ENCODE assay signal across 8 cellular contexts in the genomic region with DNA sequence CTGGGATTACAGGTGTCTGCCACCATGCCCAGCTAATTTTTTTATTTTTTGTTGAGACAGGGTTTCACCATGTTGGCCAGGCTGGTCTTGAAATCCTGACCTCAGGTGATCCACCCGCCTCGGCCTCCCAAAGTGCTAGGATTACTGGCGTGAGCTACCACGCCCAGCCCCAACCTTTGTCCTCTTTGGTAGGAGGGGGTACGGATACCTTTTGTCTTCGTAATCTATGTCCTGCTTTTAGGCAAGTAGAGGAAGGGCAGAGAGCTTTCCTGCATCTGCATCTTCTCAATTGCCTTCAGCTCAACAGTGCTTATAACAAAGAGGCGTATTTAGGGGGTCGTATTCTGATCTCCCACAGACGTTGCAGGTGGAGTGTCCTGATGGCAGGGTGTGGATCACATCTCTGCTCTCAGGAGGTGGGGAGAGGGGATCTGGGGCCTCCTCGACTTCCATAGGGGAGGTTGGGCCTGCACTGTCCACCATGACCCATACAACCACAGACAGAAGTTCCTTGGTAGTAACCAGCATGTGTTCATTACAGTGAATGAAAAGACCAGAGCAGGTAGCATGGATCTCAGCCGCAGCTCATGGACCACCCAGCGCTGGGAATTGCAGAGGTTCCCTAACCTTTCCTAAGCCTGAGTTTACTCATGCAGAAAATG. TPM values are rescaled to one million over a fixed set of nuclear protein-coding genes. Genes with fewer than 3 reads are reported as not detected.
DNase-seq lines count a peak whose midpoint lies in the region; ATAC-seq and TF ChIP-seq lines count a peak whose summit lies in the region.
"Had no signal": no experiment of that assay in that cellular context is flagged by ENCODE, and none has a peak within 500 bp of the region (broad histone marks: within the 10 kb centered on the region; RNA-seq: fewer than 3 reads in every experiment).

No MANE protein-coding gene starts in this region.

- no peaks in the 10 kb centered on the region for H3K36me3 ChIP-seq in CD8-positive, alpha-beta T cell (ENCODE audit: insufficient read depth, low read length)
- no peaks in the 10 kb centered on the region for H3K36me3 ChIP-seq in NT2/D1 (ENCODE audit: insufficient read depth, insufficient read length, low read length)
- no peaks in the 10 kb centered on the region for H3K36me3 ChIP-seq in endodermal cell (ENCODE audit: control insufficient read depth, insufficient read depth, low read length)
- H3K36me3 ChIP-seq in parathyroid adenoma (ENCODE audit: control insufficient read depth, insufficient read depth, low read length), result no peaks in the 10 kb centered on the region

- CTCF ChIA-PET in CD8-positive, alpha-beta T cell (lab: Charles Lee), result interaction anchor here (0.5 to 1.2 kb wide), 3 partner anchors 29 to 163 kb away, joined by 3 read pairs; no protein-coding TSS in a partner anchor

- no peaks in the 10 kb centered on the region for H3K9me3 Mint-ChIP-seq in CD8-positive, alpha-beta T cell
- H3K9me3 Mint-ChIP-seq in endodermal cell, result no peaks in the 10 kb centered on the region
- H3K9me3 Mint-ChIP-seq: naive B cell had no signal

- H3K4me1 ChIP-seq in CD8-positive, alpha-beta T cell (ENCODE audit: insufficient read depth, low read length), result peaks cover 18% of the 10 kb centered on the region
- H3K4me1 ChIP-seq in NT2/D1 (ENCODE audit: insufficient read depth, insufficient read length) (peaks cover 16% of the 10 kb centered on the region), endodermal cell (ENCODE audit: control insufficient read depth, insufficient read depth, low read length) (peaks cover 18% of the 10 kb centered on the region), parathyroid adenoma (peaks cover 4% of the 10 kb centered on the region)

- peak overlapping the region; percentile 58 for H3K27ac Mint-ChIP-seq in CD8-positive, alpha-beta T cell
- peak overlapping the region; percentile 79 for H3K27ac Mint-ChIP-seq in endodermal cell

- peaks cover 24% of the 10 kb centered on the region for H3K4me1 Mint-ChIP-seq in CD8-positive, alpha-beta T cell (ENCODE audit: low read depth)
- peaks cover 48% of the 10 kb centered on the region for H3K4me1 Mint-ChIP-seq in endodermal cell

- no peak overlapping the region for H3K4me3 ChIP-seq in CD8-positive, alpha-beta T cell (ENCODE audit: low read depth, low read length)
- no peak overlapping the region for H3K4me3 ChIP-seq in NT2/D1 (ENCODE audit: insufficient read length, low read depth)
- peak overlapping the region; percentile 61 for H3K4me3 ChIP-seq in endodermal cell (ENCODE audit: low read length)
- H3K4me3 ChIP-seq in parathyroid adenoma (ENCODE audit: low read depth, low read length), result no peak overlapping the region

- no peaks in the 10 kb centered on the region for H3K9me3 ChIP-seq in CD8-positive, alpha-beta T cell (ENCODE audit: low read length)
- H3K9me3 ChIP-seq in NT2/D1 (ENCODE audit: insufficient read depth, low read length), result no peaks in the 10 kb centered on the region
- no peaks in the 10 kb centered on the region for H3K9me3 ChIP-seq in endodermal cell (ENCODE audit: control insufficient read depth, low read length)
- no peaks in the 10 kb centered on the region for H3K9me3 ChIP-seq in parathyroid adenoma (ENCODE audit: control insufficient read depth, low read length)

- no peaks in the 10 kb centered on the region for H3K79me2 ChIP-seq in parathyroid adenoma

- no peaks in the 10 kb centered on the region for H3K36me3 Mint-ChIP-seq in CD8-positive, alpha-beta T cell
- H3K36me3 Mint-ChIP-seq in endodermal cell (ENCODE audit: low read depth), result no peaks in the 10 kb centered on the region
- H3K36me3 Mint-ChIP-seq: naive B cell had no signal

- POLR2A ChIA-PET in CD8-positive, alpha-beta T cell (lab: Charles Lee), result interaction anchor here (0.7 to 1.5 kb wide), 3 partner anchors 22 to 156 kb away, joined by 3 to 14 read pairs (median 4); partner anchors contain the start of gene KCTD6

- H3K27me3 ChIP-seq in CD8-positive, alpha-beta T cell (ENCODE audit: insufficient read depth, low read length), result no peaks in the 10 kb centered on the region
- H3K27me3 ChIP-seq in NT2/D1 (ENCODE audit: insufficient read depth, insufficient read length) (no peaks in the 10 kb centered on the region), endodermal cell (ENCODE audit: control insufficient read depth, insufficient read depth, low read length, poor library complexity, severe bottlenecking) (peaks cover 11% of the 10 kb centered on the region), parathyroid adenoma (ENCODE audit: control insufficient read depth, insufficient read depth, low read length) (no peaks in the 10 kb centered on the region)

- H3K27ac ChIP-seq in CD8-positive, alpha-beta T cell (ENCODE audit: low read depth, low read length), result no peak overlapping the region
- H3K27ac ChIP-seq in endodermal cell (ENCODE audit: low read depth, low read length), result peak overlapping the region; percentile 57
- no peak overlapping the region for H3K27ac ChIP-seq in parathyroid adenoma

- intact Hi-C loops in CD8-positive, alpha-beta T cell (cut with DNase I, micrococcal nuclease), result loop anchor here (1.0 to 2.0 kb wide), 2 partner anchors 20 to 21 kb away; no protein-coding TSS in a partner anchor

- no peak for ATAC-seq in CD8-positive, alpha-beta T cell

- no peak overlapping the region for H3K4me3 Mint-ChIP-seq in CD8-positive, alpha-beta T cell
- no peak overlapping the region for H3K4me3 Mint-ChIP-seq in endodermal cell
- H3K4me3 Mint-ChIP-seq: naive B cell had no signal

- H3K4me2 ChIP-seq in parathyroid adenoma (ENCODE audit: low read length), result no peak overlapping the region

- no peaks in the 10 kb centered on the region for H3K27me3 Mint-ChIP-seq in CD8-positive, alpha-beta T cell (ENCODE audit: low read depth)
- H3K27me3 Mint-ChIP-seq in endodermal cell (ENCODE audit: insufficient read depth), result peaks cover 72% of the 10 kb centered on the region
- H3K27me3 Mint-ChIP-seq: naive B cell had no signal

- WGBS in endodermal cell (ENCODE audit: insufficient coverage in 1 of 2, insufficient read length in 1 of 2), 2 experiments, result 80 to 89% methylated on average over 9 to 12 of the region's 12 CpGs

- no peak for DNase-seq in CD8-positive, alpha-beta T cell
- no peak for DNase-seq in NT2/D1 (ENCODE audit: low read depth, low spot score)
- peak; percentile 52 for DNase-seq in endodermal cell
- no peak for DNase-seq in NCI-H2196 treated with DMSO at 0.1 percent for 48 hours (lab: John Stamatoyannopoulos, UW; ENCODE audit: unreplicated experiment)
- DNase-seq in DMS153 treated with DMSO at 0.1 percent for 48 hours (lab: John Stamatoyannopoulos, UW; ENCODE audit: unreplicated experiment), result no peak
- no peak for DNase-seq in stimulated activated CD4-positive, alpha-beta T cell treated with anti-CD3 and anti-CD28 coated beads, Interleukin-4, amount 100 ng/mL, for 4 hours
- DNase-seq: naive B cell had no signal

- H3K9ac ChIP-seq in NT2/D1 (ENCODE audit: insufficient read length, low read depth) (peak overlapping the region; percentile 39), endodermal cell (ENCODE audit: extremely low read depth, low read length, poor library complexity, severe bottlenecking) (peak overlapping the region; percentile 59), parathyroid adenoma (no peak overlapping the region)

- TF ChIP-seq CTCF in CD8-positive, alpha-beta T cell (IDR thresholded peaks at IDR 0.05), result no peak
- TF ChIP-seq CTCF in endodermal cell (conservative IDR thresholded peaks at IDR 0.05) (no peak), parathyroid adenoma (IDR thresholded peaks at IDR 0.05) (no peak)

- peak overlapping the region; percentile 52 for H2AFZ ChIP-seq in parathyroid adenoma

RNA-seq across cellular contexts. Expression of gene KCTD6, which starts 21.4 kb away (rescaled TPM):
- 1 to 10 TPM; 4.2 to 4.5 TPM for total RNA-seq in CD8-positive, alpha-beta T cell
- total RNA-seq in endodermal cell, result 10 to 100 TPM; 17.9 to 20.4 TPM
- 32.2 TPM for polyA plus RNA-seq in endodermal cell (2013, experiment 1 of 2)
- polyA plus RNA-seq in endodermal cell (2013, experiment 2 of 2), result 30.6 TPM

RNA-seq across cellular contexts. Expression of gene PDHB, which starts 36.9 kb away (rescaled TPM):
- total RNA-seq in CD8-positive, alpha-beta T cell, result 10 to 100 TPM; 32.5 to 33.2 TPM
- 100 to 1,000 TPM; 127 to 159 TPM for total RNA-seq in endodermal cell
- polyA plus RNA-seq in endodermal cell (2013, experiment 1 of 2), result 108 TPM
- 102 TPM for polyA plus RNA-seq in endodermal cell (2013, experiment 2 of 2)
